In the genomic region with DNA sequence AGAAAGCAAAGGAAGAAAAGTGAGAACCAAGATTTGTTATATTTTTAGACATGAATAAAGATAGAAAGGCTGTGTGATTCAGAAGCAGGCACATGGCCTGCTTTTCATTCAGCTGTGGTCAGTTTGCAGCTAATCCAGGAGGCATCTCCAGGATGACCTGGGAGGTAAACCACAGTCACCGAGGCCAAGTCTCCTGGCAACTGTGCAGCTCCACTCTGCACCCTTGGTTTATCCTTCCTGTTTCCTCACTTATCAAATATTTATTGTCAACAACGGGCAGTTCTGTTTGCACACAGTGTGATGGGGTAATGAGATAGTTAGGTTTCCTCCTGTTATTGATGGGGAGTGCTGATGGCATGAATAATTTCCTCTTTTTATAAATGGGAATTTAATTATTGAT, we compare ENCODE assay signal across 12 cellular contexts.
DNase-seq lines count a peak whose midpoint lies in the region; ATAC-seq and TF ChIP-seq lines count a peak whose summit lies in the region.
"Had no signal": no experiment of that assay in that cellular context is flagged by ENCODE, and none has a peak within 500 bp of the region (broad histone marks: within the 10 kb centered on the region; RNA-seq: fewer than 3 reads in every experiment).

No MANE protein-coding gene starts in this region.

- ATAC-seq in gastrocnemius medialis (peak; percentile 98 to 99), HG02970 (IDR thresholded peaks at IDR 0.05; ENCODE audit: low FRiP score, unreplicated experiment) (no peak), GM21737 (IDR thresholded peaks at IDR 0.05; ENCODE audit: unreplicated experiment) (no peak)

- H3K27ac ChIP-seq in gastrocnemius medialis, result peak overlapping the region in 3 of 4 donors; percentile 64 to 76 (median 65)
- H3K27ac ChIP-seq: WERI-Rb-1 had no signal

- H3K27ac Mint-ChIP-seq in activated T-cell treated with anti-CD3 and anti-CD28 coated beads, Interleukin-2, amount 50 U/mL, for 24 hours, result no peak overlapping the region
- H3K27ac Mint-ChIP-seq: activated T-helper 2 cell treated with anti-CD3 and anti-CD28 coated beads, Interferon-gamma antibody, Interleukin-2, Interleukin-4, amounts not matched to agents 10 μg/mL and 5 μg/mL and 100 μg/mL, durations not matched to agents 14 hours and 24 hours and 36 hours had no signal

- H3K4me1 ChIP-seq in gastrocnemius medialis, result peaks cover 7 to 9% of the 10 kb centered on the region in 2 donors

- in situ Hi-C loops in gastrocnemius medialis (cut with MboI; ENCODE audit: low sequenced_read_pairs in 4 of 4), result loop anchor here in 1 of 4 donors (25.0 kb wide), 1 partner anchor 1522 kb away; no protein-coding TSS in a partner anchor

- no peaks in the 10 kb centered on the region for H3K36me3 Mint-ChIP-seq in activated T-cell treated with anti-CD3 and anti-CD28 coated beads, Interleukin-2, amount 50 U/mL, for 24 hours (ENCODE audit: low read depth)

- H3K4me1 Mint-ChIP-seq in activated T-cell treated with anti-CD3 and anti-CD28 coated beads, Interleukin-2, amount 50 U/mL, for 24 hours (ENCODE audit: low read depth), result no peaks in the 10 kb centered on the region

- H3K27me3 ChIP-seq in gastrocnemius medialis, result no peaks in the 10 kb centered on the region

- H3K4me3 ChIP-seq in choroid plexus epithelial cell (ENCODE audit: low read depth, low read length), result no peak overlapping the region
- no peak overlapping the region for H3K4me3 ChIP-seq in gastrocnemius medialis

- no peaks in the 10 kb centered on the region for H3K27me3 Mint-ChIP-seq in activated T-cell treated with anti-CD3 and anti-CD28 coated beads, Interleukin-2, amount 50 U/mL, for 24 hours

- TF ChIP-seq CTCF in choroid plexus epithelial cell (conservative IDR thresholded peaks at IDR 0.05; ENCODE audit: low read depth, low read length) (no peak), gastrocnemius medialis (IDR thresholded peaks at IDR 0.05 in 4 of 5, conservative IDR thresholded peaks at IDR 0.05 in 1 of 5) (no peak)

- TF ChIP-seq POLR2A in gastrocnemius medialis (IDR thresholded peaks at IDR 0.05), result no peak

- intact Hi-C loops in gastrocnemius medialis (cut with DNase I; ENCODE audit: low total_unique reads), result loop anchor here (5.0 kb wide), 1 partner anchor 37 kb away; no protein-coding TSS in a partner anchor

- H3K9me3 ChIP-seq in gastrocnemius medialis, result no peaks in the 10 kb centered on the region

- H3K36me3 ChIP-seq in gastrocnemius medialis, result no peaks in the 10 kb centered on the region
- H3K36me3 ChIP-seq: WERI-Rb-1 had no signal

- no peaks in the 10 kb centered on the region for H3K9me3 Mint-ChIP-seq in activated T-cell treated with anti-CD3 and anti-CD28 coated beads, Interleukin-2, amount 50 U/mL, for 24 hours
- H3K9me3 Mint-ChIP-seq: activated T-helper 2 cell treated with anti-CD3 and anti-CD28 coated beads, Interferon-gamma antibody, Interleukin-2, Interleukin-4, amounts not matched to agents 10 μg/mL and 5 μg/mL and 100 μg/mL, durations not matched to agents 14 hours and 24 hours and 36 hours had no signal

- no peak overlapping the region for H3K4me3 Mint-ChIP-seq in activated T-cell treated with anti-CD3 and anti-CD28 coated beads, Interleukin-2, amount 50 U/mL, for 24 hours

- DNase-seq in GM04503 (ENCODE audit: low read depth) (peak; percentile 89), NCI-H748 (lab: John Stamatoyannopoulos, UW; ENCODE audit: unreplicated experiment) (peak; percentile 88), choroid plexus epithelial cell (ENCODE audit: low read depth) (peak; percentile 73), gastrocnemius medialis (peak; percentile 63 to 79), GM19238 (ENCODE audit: insufficient read length, low spot score) (no peak)
- DNase-seq in activated T-cell treated with anti-CD3 and anti-CD28 coated beads, Interleukin-2, amount 50 U/mL, for 24 hours, result no peak
- DNase-seq: GOT3; stimulated activated CD4-positive, alpha-beta T cell treated with anti-CD3 and anti-CD28 coated beads, Interleukin-12 subunit alpha, Interleukin-12 subunit beta, amount 100 ng/mL, for 4 hours; WERI-Rb-1 had no signal

Comparison
In these comparisons a context has a peak if more than half of its experiments do, and no peak if none do; other contexts are left out.
1. DNase-seq: peak in GM04503 (single experiment), NCI-H748 (single experiment), choroid plexus epithelial cell (single experiment) and gastrocnemius medialis (2 of 2); none in activated T-cell treated with anti-CD3 and anti-CD28 coated beads, Interleukin-2, amount 50 U/mL, for 24 hours (single experiment) and GM19238 (single experiment).
2. ATAC-seq: peak in gastrocnemius medialis (2 of 2); none in HG02970 (single experiment) and GM21737 (single experiment).